7 cellular contexts compared by ENCODE assay signal in the genomic region with DNA sequence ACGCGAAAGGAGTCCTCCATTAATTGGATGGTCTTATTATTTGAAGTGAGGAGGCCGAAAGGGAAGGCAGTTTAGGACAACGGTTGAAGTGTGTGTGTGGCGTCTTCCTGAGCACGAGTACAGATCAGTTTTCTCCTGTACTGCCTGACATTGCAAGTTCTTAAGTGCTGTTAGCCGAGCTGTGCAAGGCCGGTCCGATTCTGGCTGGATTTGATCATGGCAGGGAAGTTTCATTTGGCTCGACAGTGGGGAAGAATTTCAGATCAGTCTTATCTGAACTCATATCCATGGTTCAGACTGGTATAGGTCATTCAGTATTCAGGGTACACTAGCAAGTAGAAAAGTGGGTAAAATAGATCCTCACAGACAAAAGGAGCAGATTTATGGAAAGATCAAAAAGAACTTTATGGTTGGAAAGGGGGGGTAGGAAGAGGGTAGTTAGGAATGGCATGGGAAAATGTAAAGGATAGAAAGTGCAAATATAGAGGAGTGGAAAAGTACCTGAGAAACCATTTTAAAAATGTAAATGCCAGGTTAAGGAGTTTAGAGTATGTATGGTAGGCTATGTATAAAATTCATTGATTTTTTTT. TPM values are rescaled to one million over a fixed set of nuclear protein-coding genes. Genes with fewer than 3 reads are reported as not detected.
DNase-seq lines count a peak whose midpoint lies in the region; TF ChIP-seq lines count a peak whose summit lies in the region.

No MANE protein-coding gene starts in this region.

- 0% methylated on average over 10 of the region's 10 CpGs for WGBS in thyroid gland, 2 donors

- H3K4me1 ChIP-seq in HUES6 (ENCODE audit: control insufficient read depth, insufficient read depth, low read length), result peaks cover 3% of the 10 kb centered on the region; the same call in 1 of the 2 replicates
- H3K4me1 ChIP-seq in ascending aorta, result peaks cover 0 to 20% of the 10 kb centered on the region in 2 donors
- H3K4me1 ChIP-seq in thyroid gland, result peaks cover 9 to 16% of the 10 kb centered on the region in 2 donors

- TF ChIP-seq CTCF in ascending aorta (IDR thresholded peaks at IDR 0.05) (no peak), thyroid gland (IDR thresholded peaks at IDR 0.05) (no peak)

- H3K9ac ChIP-seq in HUES6 (ENCODE audit: low read length), result peak overlapping the region; percentile 95

- no peak for DNase-seq in ascending aorta (ENCODE audit: low spot score in 2 of 2)
- DNase-seq in thyroid gland, result no peak
- no peak for DNase-seq in activated CD4-positive, alpha-beta T cell treated with anti-CD3 and anti-CD28 coated beads, Interleukin-2, amount 50 U/mL, for 1 hour
- DNase-seq in DMS153 (lab: John Stamatoyannopoulos, UW), result no peak
- DNase-seq in activated CD4-positive, alpha-beta T cell treated with anti-CD3 and anti-CD28 coated beads, Interleukin-2, amount 50 U/mL, for 48 hours, result no peak

- peak overlapping the region; percentile 89 for H3K4me3 ChIP-seq in HUES6 (ENCODE audit: low read depth, low read length)
- H3K4me3 ChIP-seq in ascending aorta, result peak overlapping the region; percentile 69 to 78
- H3K4me3 ChIP-seq in thyroid gland (replicated peaks in 1 of 3), result peak overlapping the region; percentile 26 to 45 (median 38)

- no peaks in the 10 kb centered on the region for H3K9me3 ChIP-seq in HUES6 (ENCODE audit: control insufficient read depth, insufficient read depth, low read depth, low read length)
- H3K9me3 ChIP-seq in ascending aorta, result no peaks in the 10 kb centered on the region
- no peaks in the 10 kb centered on the region for H3K9me3 ChIP-seq in thyroid gland

- peaks cover 51% of the 10 kb centered on the region for H3K36me3 ChIP-seq in HUES6 (ENCODE audit: control insufficient read depth, insufficient read depth, low read length)
- peaks cover 0 to 6% of the 10 kb centered on the region in 2 donors for H3K36me3 ChIP-seq in ascending aorta
- H3K36me3 ChIP-seq in thyroid gland, result no peaks in the 10 kb centered on the region

- H3K27me3 ChIP-seq in HUES6 (ENCODE audit: control insufficient read depth, insufficient read depth, low read length), result no peaks in the 10 kb centered on the region
- H3K27me3 ChIP-seq in ascending aorta, result no peaks in the 10 kb centered on the region
- no peaks in the 10 kb centered on the region for H3K27me3 ChIP-seq in layer of hippocampus (ENCODE audit: control insufficient read depth, insufficient read depth, low read length)
- no peaks in the 10 kb centered on the region for H3K27me3 ChIP-seq in thyroid gland

- intact Hi-C loops in ascending aorta (cut with DNase I) (loop anchor here (2.0 to 5.0 kb wide), 6 partner anchors 39 to 472 kb away; a partner anchor contains a TSS), thyroid gland (cut with DNase I) (no loop called here)

- peak overlapping the region; percentile 81; the same call in 1 of the 2 replicates for H3K27ac ChIP-seq in HUES6 (ENCODE audit: low read depth, low read length)
- H3K27ac ChIP-seq in ascending aorta, result peak overlapping the region; percentile 98
- H3K27ac ChIP-seq in layer of hippocampus (ENCODE audit: low read depth, low read length), result peak overlapping the region; percentile 98
- H3K27ac ChIP-seq in thyroid gland, result peak overlapping the region; percentile 95 to 99 (median 98)

- no peak for TF ChIP-seq POLR2A in thyroid gland (IDR thresholded peaks at IDR 0.05)

RNA-seq across cellular contexts. Expression of a gene that starts 0.7 kb away (rescaled TPM):
- 0.32 TPM for total RNA-seq in ascending aorta
- 10 to 100 TPM in 2 of 4 donors, 1 to 10 TPM in 2; 8.1 to 13.8 (median 10.7) TPM for total RNA-seq in thyroid gland

RNA-seq across cellular contexts. Expression of a gene that starts 10.3 kb away (rescaled TPM):
- total RNA-seq in ascending aorta (100 TPM), thyroid gland (100 to 1,000 TPM; 263 to 367 (median 292) TPM)

Comparison
In these comparisons a context has a peak if more than half of its experiments do, and no peak if none do; other contexts are left out.
1. H3K4me3 ChIP-seq: peak in every context shown above with its lines; median percentile 89 in HUES6; 74 in ascending aorta; 38 in thyroid gland.